Comparison of ENCODE assay signal across 31 cellular contexts in genomic region chr7:79734158-79734557, GRCh38.
A peak's percentile ranks its signal among the peaks of the same experiment; 100 is the strongest.
DNase-seq lines count a peak whose midpoint lies in the region; ATAC-seq, FAIRE-seq and TF ChIP-seq lines count a peak whose summit lies in the region.
"Had no signal": no experiment of that assay in that cellular context is flagged by ENCODE, and none has a peak within 500 bp of the region (broad histone marks: within the 10 kb centered on the region; RNA-seq: fewer than 3 reads in every experiment).

No MANE protein-coding gene starts in this region.

- H3K36me3 ChIP-seq in keratinocyte (ENCODE audit: control insufficient read depth in 2 of 2, extremely low read depth in 1 of 2, insufficient read depth in 2 of 2, low read length in 2 of 2) = no peaks in the 10 kb centered on the region
- H3K36me3 ChIP-seq: BLaER1 treated with 17β-estradiol and CSF1 and Interleukin-3, amounts not matched to agents 10 nM and 100 nM had no signal

- in situ Hi-C loops in Caki2 (cut with HindIII; ENCODE audit: low pct_unique_long_range_greater_than_20kb, low sequenced_read_pairs) (no loop called here), astrocyte of the spinal cord (cut with HindIII; ENCODE audit: low sequenced_read_pairs) (no loop called here)

- H4K20me1 ChIP-seq in keratinocyte (ENCODE audit: control insufficient read depth, extremely low read depth, insufficient read depth, low read length) = no peaks in the 10 kb centered on the region
- H4K20me1 ChIP-seq: BLaER1 treated with 17β-estradiol and CSF1 and Interleukin-3, amounts not matched to agents 10 nM and 100 nM had no signal

- H3K4me3 ChIP-seq in astrocyte of the spinal cord (ENCODE audit: low read depth, low read length) (no peak overlapping the region), keratinocyte (ENCODE audit: control insufficient read depth in 2 of 3, extremely low read depth in 1 of 3, insufficient read depth in 2 of 3, low read depth in 1 of 3, low read length in 3 of 3) (peak overlapping the region in 1 of 3 experiments; percentile 9)
- H3K4me3 ChIP-seq: BLaER1 treated with 17β-estradiol and CSF1 and Interleukin-3, amounts not matched to agents 10 nM and 100 nM; PC-9 had no signal

- ATAC-seq in HG03108 (IDR thresholded peaks at IDR 0.05; ENCODE audit: unreplicated experiment) (no peak), HG03442 (IDR thresholded peaks at IDR 0.05; ENCODE audit: unreplicated experiment) (no peak)
- ATAC-seq: HCT116 had no signal

- DNase-seq in Caki2 (ENCODE audit: low read depth) (peak; percentile 13), M059J (ENCODE audit: low read depth) (peak; percentile 25), astrocyte of the spinal cord (ENCODE audit: low read depth, low spot score) (peak; percentile 5), keratinocyte (ENCODE audit: low read depth, low spot score) (peak; percentile 26), islet precursor cell (no peak), T-helper 9 cell (no peak)
- DNase-seq: AML-193; CD4-positive, alpha-beta T cell; COR-L47; EL; GF-D8; NCI-H1092; NCI-H1436; NCI-H187; NCI-H2081 treated with DMSO at 0.1 percent for 48 hours; NCI-H2171 treated with DMSO at 0.1 percent for 48 hours; NCI-H345; NCI-H524; NCI-H748 treated with DMSO at 0.1 percent for 48 hours; PC-9; Right ventricle myocardium superior; RPMI8226 had no signal

- dilution Hi-C loops in keratinocyte (cut with MboI; ENCODE audit: extremely low pct_ligation_motif_present, low sequenced_read_pairs) = no loop called here

- H2AFZ ChIP-seq in keratinocyte (ENCODE audit: control insufficient read depth, low read length) = no peak overlapping the region
- H2AFZ ChIP-seq: PC-9 had no signal

- no peaks in the 10 kb centered on the region for H3K4me1 ChIP-seq in keratinocyte (ENCODE audit: control insufficient read depth, extremely low read depth, insufficient read depth, low read length)
- H3K4me1 ChIP-seq: BLaER1 treated with 17β-estradiol and CSF1 and Interleukin-3, amounts not matched to agents 10 nM and 100 nM had no signal

- H3K27me3 ChIP-seq in keratinocyte (ENCODE audit: control insufficient read depth, extremely low read depth, insufficient read depth, low read length) = no peaks in the 10 kb centered on the region
- H3K27me3 ChIP-seq: BLaER1 treated with 17β-estradiol and CSF1 and Interleukin-3, amounts not matched to agents 10 nM and 100 nM had no signal

- H3K9me3 ChIP-seq in keratinocyte (ENCODE audit: control insufficient read depth, low read depth, low read length) = peaks cover 2% of the 10 kb centered on the region

- TF ChIP-seq CTCF in astrocyte of the spinal cord (IDR thresholded peaks at IDR 0.05; ENCODE audit: low read depth, low read length) = no peak
- TF ChIP-seq CTCF in keratinocyte (optimal IDR thresholded peaks at IDR 0.05 in 1 of 3, IDR thresholded peaks at IDR 0.05 in 1 of 3, conservative IDR thresholded peaks at IDR 0.05 in 1 of 3; ENCODE audit: extremely low read depth in 1 of 3, insufficient read depth in 2 of 3, low read length in 3 of 3) = no peak

- no peaks in the 10 kb centered on the region for H3K9me1 ChIP-seq in keratinocyte (ENCODE audit: control insufficient read depth, extremely low read depth, insufficient read depth, low read length)

- H3K9ac ChIP-seq in keratinocyte (ENCODE audit: control insufficient read depth, extremely low read depth, insufficient read depth, low read length) = no peak overlapping the region
- H3K9ac ChIP-seq: BLaER1 treated with 17β-estradiol and CSF1 and Interleukin-3, amounts not matched to agents 10 nM and 100 nM; KMS-11 had no signal

- FAIRE-seq in keratinocyte (lab: Jason Lieb, UNC) = no peak
- FAIRE-seq: A204.1, GM12892, GM19239, H1 had no signal

- peak overlapping the region; percentile 14 for H3K27ac ChIP-seq in keratinocyte (ENCODE audit: control insufficient read depth, insufficient read depth, low read length)
- H3K27ac ChIP-seq: BLaER1 treated with 17β-estradiol and CSF1 and Interleukin-3, amounts not matched to agents 10 nM and 100 nM; KMS-11; PC-9 had no signal

- no peaks in the 10 kb centered on the region for H3K79me2 ChIP-seq in keratinocyte (ENCODE audit: control insufficient read depth, insufficient read depth, low read length)

- H3K4me2 ChIP-seq in keratinocyte (ENCODE audit: control insufficient read depth, extremely low read depth, insufficient read depth, low read depth, low read length) = peak overlapping the region; percentile 19
- H3K4me2 ChIP-seq: BLaER1 treated with 17β-estradiol and CSF1 and Interleukin-3, amounts not matched to agents 10 nM and 100 nM; KMS-11; PC-9 had no signal

Comparison
In these comparisons a context has a peak if more than half of its experiments do, and no peak if none do; other contexts are left out.
1. DNase-seq: peak in Caki2 (single experiment), M059J (single experiment), astrocyte of the spinal cord (single experiment) and keratinocyte (single experiment); none in islet precursor cell (single experiment) and T-helper 9 cell (single experiment).